ENCODE assay signal across 17 cellular contexts in the genomic region with DNA sequence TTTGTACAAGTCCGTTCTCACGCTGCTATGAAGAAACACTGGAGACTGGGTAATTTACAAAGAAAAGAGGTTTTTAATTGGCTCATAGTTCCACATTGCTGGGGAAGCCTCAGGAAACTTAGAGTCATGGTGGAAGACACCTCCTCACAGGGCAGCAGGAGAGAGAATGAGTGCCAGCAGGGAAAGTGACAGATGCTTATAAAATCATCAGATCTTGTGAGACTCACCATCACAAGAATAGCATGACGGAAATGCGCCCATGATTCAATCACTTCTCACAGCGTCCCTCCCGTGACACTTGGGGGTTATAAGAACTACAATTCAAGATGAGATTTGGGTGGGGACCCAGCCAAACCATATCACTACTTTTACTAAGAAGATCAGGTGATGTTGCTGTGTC.
"Had no signal": no experiment of that assay in that cellular context is flagged by ENCODE, and none has a peak within 500 bp of the region (broad histone marks: within the 10 kb centered on the region; RNA-seq: fewer than 3 reads in every experiment).

No MANE protein-coding gene starts in this region.

- H3K4me3 ChIP-seq: esophagus squamous epithelium, heart right ventricle, spleen, transverse colon had no signal

- H3K36me3 ChIP-seq: esophagus squamous epithelium, heart right ventricle, spleen, transverse colon had no signal

- H3K9me3 Mint-ChIP-seq: activated naive CD4-positive, alpha-beta T cell treated with anti-CD3 and anti-CD28 coated beads, Interleukin-2, amount 50 U/mL, for 72 hours had no signal

- H3K4me1 ChIP-seq: heart right ventricle, spleen, transverse colon had no signal

- H3K27me3 ChIP-seq: esophagus squamous epithelium, heart right ventricle, spleen, transverse colon had no signal

- H3K27ac Mint-ChIP-seq: activated naive CD4-positive, alpha-beta T cell treated with anti-CD3 and anti-CD28 coated beads, Interleukin-2, amount 50 U/mL, for 72 hours; progenitor cell of endocrine pancreas had no signal

- H3K27ac ChIP-seq: esophagus squamous epithelium, spleen, transverse colon had no signal

- H3K27me3 Mint-ChIP-seq: progenitor cell of endocrine pancreas had no signal

- H3K9me3 ChIP-seq: esophagus squamous epithelium, heart right ventricle, spleen, transverse colon had no signal

- H3K36me3 Mint-ChIP-seq: activated naive CD4-positive, alpha-beta T cell treated with anti-CD3 and anti-CD28 coated beads, Interleukin-2, amount 50 U/mL, for 72 hours had no signal

- DNase-seq: activated CD4-positive, alpha-beta T cell treated with anti-CD3 and anti-CD28 coated beads, Interleukin-2, amount 50 U/mL, for 4 hours; activated T-cell treated with anti-CD3 and anti-CD28 coated beads, Interleukin-2, amount 50 U/mL, for 1 hour; amniotic stem cell; esophagus squamous epithelium; heart right ventricle; kidney; left ventricle myocardium superior; right cardiac atrium; spleen; stimulated activated CD4-positive, alpha-beta T cell treated with anti-CD3 and anti-CD28 coated beads, Interleukin-2, amount 100 ng/mL, for 24 hours; stimulated activated naive CD4-positive, alpha-beta T cell; substantia nigra; T-helper 2 cell; transverse colon had no signal

- FAIRE-seq: endometrium, kidney had no signal
